20 cellular contexts compared by ENCODE assay signal in genomic region chr12:69623970-69624369, GRCh38. TPM values are rescaled to one million over a fixed set of nuclear protein-coding genes. Genes with fewer than 3 reads are reported as not detected.
DNase-seq lines count a peak whose midpoint lies in the region; ATAC-seq and TF ChIP-seq lines count a peak whose summit lies in the region.
"Had no signal": no experiment of that assay in that cellular context is flagged by ENCODE, and none has a peak within 500 bp of the region (broad histone marks: within the 10 kb centered on the region; RNA-seq: fewer than 3 reads in every experiment).

No MANE protein-coding gene starts in this region.

- H3K4me1 ChIP-seq in body of pancreas (peaks cover 11% of the 10 kb centered on the region), lower lobe of right lung (no peaks in the 10 kb centered on the region), thyroid gland (no peaks in the 10 kb centered on the region), gastrocnemius medialis (no peaks in the 10 kb centered on the region)
- H3K4me1 ChIP-seq: spleen, uterus had no signal

- in situ Hi-C loops in gastrocnemius medialis (cut with MboI; ENCODE audit: low sequenced_read_pairs in 4 of 4): no loop called here

- H3K27me3 ChIP-seq in body of pancreas (no peaks in the 10 kb centered on the region), lower lobe of right lung (ENCODE audit: low read depth) (no peaks in the 10 kb centered on the region), thyroid gland (no peaks in the 10 kb centered on the region), gastrocnemius medialis (no peaks in the 10 kb centered on the region)
- H3K27me3 ChIP-seq: uterus had no signal

- intact Hi-C loops in body of pancreas (cut with DNase I) (no loop called here), lower lobe of right lung (cut with DNase I) (no loop called here), thyroid gland (cut with DNase I) (no loop called here), gastrocnemius medialis (cut with DNase I; ENCODE audit: low total_unique reads) (no loop called here)

- no peaks in the 10 kb centered on the region for H3K36me3 ChIP-seq in body of pancreas (replicated peaks in 1 of 2; ENCODE audit: insufficient read depth in 1 of 2, low read depth in 2 of 2)
- H3K36me3 ChIP-seq in lower lobe of right lung: no peaks in the 10 kb centered on the region
- H3K36me3 ChIP-seq in thyroid gland: no peaks in the 10 kb centered on the region
- no peaks in the 10 kb centered on the region for H3K36me3 ChIP-seq in gastrocnemius medialis
- H3K36me3 ChIP-seq: spleen, uterus had no signal

- H3K27ac ChIP-seq in body of pancreas: peak overlapping the region in 2 of 4 donors; percentile 25 to 27
- no peak overlapping the region for H3K27ac ChIP-seq in lower lobe of right lung
- H3K27ac ChIP-seq in thyroid gland: no peak overlapping the region
- H3K27ac ChIP-seq in gastrocnemius medialis: no peak overlapping the region
- H3K27ac ChIP-seq: spleen, uterus had no signal

- ATAC-seq in body of pancreas (peak; percentile 91), lower lobe of right lung (peak in 1 of 2 donors; percentile 26), GM21717 (IDR thresholded peaks at IDR 0.05; ENCODE audit: unreplicated experiment) (no peak), gastrocnemius medialis (no peak)
- ATAC-seq: mucosa of descending colon; stimulated activated naive CD8-positive, alpha-beta T cell treated with anti-CD3 and anti-CD28 coated beads, Interleukin-15, Interleukin-2, amounts not matched to agents 100 U/mL and 50 U/mL, for 24 hours had no signal

- peak; percentile 22 for DNase-seq in Daoy (ENCODE audit: low read depth)
- DNase-seq in NCI-H2196 treated with DMSO at 0.1 percent for 48 hours (lab: John Stamatoyannopoulos, UW; ENCODE audit: unreplicated experiment): peak; percentile 35
- DNase-seq in body of pancreas: peak; percentile 89 to 98 (median 92)
- DNase-seq in lower lobe of right lung: peak; percentile 61
- DNase-seq in thyroid gland: no peak
- DNase-seq in gastrocnemius medialis: no peak
- no peak for DNase-seq in mucosa of gallbladder (ENCODE audit: low spot score)
- DNase-seq: activated CD4-positive, alpha-beta memory T cell treated with anti-CD3 and anti-CD28 coated beads for 36 hours; glutamatergic neuron; mucosa of descending colon; NCI-H1436; SIG-M5; spleen; stimulated activated naive CD8-positive, alpha-beta T cell treated with anti-CD3 and anti-CD28 coated beads, Interleukin-15, Interleukin-2, amounts not matched to agents 100 U/mL and 50 U/mL, for 24 hours; T-helper 9 cell; uterus had no signal

- WGBS in body of pancreas, 2 donors: 45 to 71% methylated on average over 6 to 13 of the region's 13 CpGs
- WGBS in thyroid gland, 2 donors: 91 to 92% methylated on average over 13 of the region's 13 CpGs

- H3K4me3 ChIP-seq in body of pancreas (no peak overlapping the region), lower lobe of right lung (no peak overlapping the region), thyroid gland (replicated peaks in 1 of 3) (no peak overlapping the region), gastrocnemius medialis (no peak overlapping the region)
- H3K4me3 ChIP-seq: mucosa of descending colon, spleen, uterus had no signal

- TF ChIP-seq CTCF in body of pancreas (IDR thresholded peaks at IDR 0.05) (no peak), lower lobe of right lung (IDR thresholded peaks at IDR 0.05) (no peak), thyroid gland (IDR thresholded peaks at IDR 0.05) (no peak), gastrocnemius medialis (IDR thresholded peaks at IDR 0.05 in 4 of 5, conservative IDR thresholded peaks at IDR 0.05 in 1 of 5) (no peak)

- TF ChIP-seq POLR2A in body of pancreas (IDR thresholded peaks at IDR 0.05) (no peak), thyroid gland (IDR thresholded peaks at IDR 0.05) (no peak), gastrocnemius medialis (IDR thresholded peaks at IDR 0.05) (no peak)

- no peaks in the 10 kb centered on the region for H3K9me3 ChIP-seq in body of pancreas
- H3K9me3 ChIP-seq in lower lobe of right lung: no peaks in the 10 kb centered on the region
- no peaks in the 10 kb centered on the region for H3K9me3 ChIP-seq in thyroid gland
- no peaks in the 10 kb centered on the region for H3K9me3 ChIP-seq in gastrocnemius medialis
- H3K9me3 ChIP-seq: mucosa of descending colon, spleen, uterus had no signal

RNA-seq across cellular contexts. Expression of gene LRRC10, which starts 13.3 kb away (rescaled TPM):
- total RNA-seq in Daoy (2014; rRNA removed; shearing (Covaris generic)): not detected in 2 replicates
- not detected for total RNA-seq in body of pancreas
- total RNA-seq in lower lobe of right lung: not detected
- not detected for total RNA-seq in thyroid gland
- not detected for total RNA-seq in gastrocnemius medialis
- total RNA-seq in mucosa of gallbladder: not detected
- total RNA-seq: activated CD4-positive, alpha-beta memory T cell treated with anti-CD3 and anti-CD28 coated beads for 36 hours; H1; kidney epithelial cell; mucosa of descending colon; osteoblast; spleen; uterus had no signal

RNA-seq across cellular contexts. Expression of gene CCT2, which starts 38.7 kb away (rescaled TPM):
- 735 and 797 TPM in 2 replicates for total RNA-seq in Daoy (2014; rRNA removed; shearing (Covaris generic))
- 10 to 100 TPM; 68.2 to 71.1 TPM for total RNA-seq in body of pancreas
- 81.4 TPM for total RNA-seq in lower lobe of right lung
- 100 to 1,000 TPM in 3 of 4 donors, 10 to 100 TPM in 1; 90.9 to 174 (median 117) TPM for total RNA-seq in thyroid gland
- 100 to 1,000 TPM; 124 to 153 (median 138) TPM for total RNA-seq in gastrocnemius medialis
- total RNA-seq in mucosa of gallbladder: 86.5 TPM

Comparison
In these comparisons a context has a peak if more than half of its experiments do, and no peak if none do; other contexts are left out.
1. DNase-seq: peak in Daoy (single experiment), NCI-H2196 treated with DMSO at 0.1 percent for 48 hours (single experiment), body of pancreas (4 of 4) and lower lobe of right lung (single experiment); none in thyroid gland (0 of 2), gastrocnemius medialis (0 of 2) and mucosa of gallbladder (single experiment).